8 cellular contexts compared by ENCODE assay signal in the genomic region with DNA sequence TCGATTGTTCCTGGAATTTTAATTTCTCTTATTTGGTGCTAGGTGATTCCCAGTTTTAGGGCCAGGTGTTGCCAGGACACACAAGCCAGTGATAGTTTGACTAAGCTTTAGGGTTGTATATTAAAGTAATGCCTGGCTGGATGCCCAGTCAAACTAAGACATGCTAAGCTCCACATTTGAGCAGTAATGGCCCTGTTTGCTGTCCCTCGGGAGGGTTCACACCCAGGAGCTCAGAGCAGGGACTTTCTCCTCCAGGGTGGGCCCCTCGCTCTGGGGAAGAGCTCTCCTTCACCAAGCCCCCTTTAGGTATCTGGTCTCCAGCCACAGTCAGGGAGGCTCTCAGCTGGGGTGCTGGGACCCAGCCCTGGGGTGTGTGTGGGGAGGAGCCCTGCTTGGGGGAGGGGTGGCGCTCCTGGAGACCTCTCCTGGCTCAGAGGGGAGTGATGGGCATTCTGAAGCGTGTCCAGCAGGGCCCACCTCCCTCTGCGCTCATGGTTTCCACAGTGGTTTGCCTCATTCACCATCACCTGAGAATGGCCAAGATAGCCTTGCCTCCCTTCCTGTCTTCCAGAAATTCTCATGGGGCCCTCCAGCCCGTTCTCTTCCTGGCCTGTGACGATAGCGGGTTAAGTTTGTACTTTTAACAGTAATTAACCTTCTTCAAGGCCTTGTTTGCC. TPM values are rescaled to one million over a fixed set of nuclear protein-coding genes. Genes with fewer than 3 reads are reported as not detected.
DNase-seq lines count a peak whose midpoint lies in the region; ATAC-seq and TF ChIP-seq lines count a peak whose summit lies in the region.

No MANE protein-coding gene starts in this region.

- BruUV-seq in A673 (replicated peaks; lab: Mats Ljungman, UMichigan) = no TSS peak

- no peaks in the 10 kb centered on the region for H3K27me3 Mint-ChIP-seq in effector memory CD8-positive, alpha-beta T cell

- no peak for ATAC-seq in effector memory CD8-positive, alpha-beta T cell (replicated peaks)
- no peak for ATAC-seq in GM18909 (IDR thresholded peaks at IDR 0.05; ENCODE audit: poor library complexity, unreplicated experiment)

- no peak for TF ChIP-seq CTCF in A673 (conservative IDR thresholded peaks at IDR 0.05; ENCODE audit: low read depth, low read length)
- TF ChIP-seq CTCF in GM10248 (IDR thresholded peaks at IDR 0.05; ENCODE audit: control extremely low read depth, extremely low read depth, low read depth, missing control alignments) = no peak
- no peak for TF ChIP-seq CTCF in brain microvascular endothelial cell (IDR thresholded peaks at IDR 0.05; ENCODE audit: low read depth, low read length, missing control alignments)

- peaks cover 54% of the 10 kb centered on the region for H3K4me1 ChIP-seq in A673 (ENCODE audit: insufficient read depth, low read length, poor library complexity, severe bottlenecking)

- H3K27ac ChIP-seq in A673 (ENCODE audit: low read depth, low read length, poor library complexity, severe bottlenecking) (no peak overlapping the region), brain microvascular endothelial cell (no peak overlapping the region), caudate nucleus (ENCODE audit: low read depth, low read length) (no peak overlapping the region)

- in situ Hi-C loops in brain microvascular endothelial cell (cut with HindIII; ENCODE audit: low pct_ligation_motif_present, low sequenced_read_pairs) = no loop called here

- H3K36me3 ChIP-seq in A673 (ENCODE audit: insufficient read depth, low read length, poor library complexity, severe bottlenecking) = no peaks in the 10 kb centered on the region
- no peaks in the 10 kb centered on the region for H3K36me3 ChIP-seq in brain microvascular endothelial cell (replicated peaks)

- H3K4me3 ChIP-seq in A673 (ENCODE audit: low read depth, low read length, poor library complexity, severe bottlenecking) (no peak overlapping the region), brain microvascular endothelial cell (ENCODE audit: low read depth, low read length) (no peak overlapping the region)

- intact Hi-C loops in A673 (cut with micrococcal nuclease; ENCODE audit: unreplicated experiment) = no loop called here

- POLR2A ChIA-PET in A673 (lab: Charles Lee; ENCODE audit: low non-redundant PET) (no interaction called here), GM10248 (lab: Yijun Ruan, JAX) (interaction anchor here (0.7 to 3.9 kb wide), 5 partner anchors 8 to 65 kb away, joined by 3 to 16 read pairs (median 5); no protein-coding TSS in a partner anchor)

- H3K36me3 Mint-ChIP-seq in effector memory CD8-positive, alpha-beta T cell (ENCODE audit: insufficient read depth) = peaks cover 23% of the 10 kb centered on the region

- DNase-seq in A673 (ENCODE audit: low spot score) (peak; percentile 88), GM10248 (ENCODE audit: extremely low spot score) (peak; percentile 55), M059J (ENCODE audit: low read depth) (peak; percentile 44), brain microvascular endothelial cell (no peak), caudate nucleus (lab: John Stamatoyannopoulos, UW) (no peak), HCEC 1CT (no peak)
- no peak for DNase-seq in effector memory CD8-positive, alpha-beta T cell

- H3K4me3 Mint-ChIP-seq in effector memory CD8-positive, alpha-beta T cell = peak overlapping the region in 1 of 2 donors; percentile 48

- CTCF ChIA-PET in A673 (lab: Charles Lee) (no interaction called here), GM10248 (lab: Yijun Ruan, JAX) (interaction anchor here (0.8 to 3.3 kb wide), 5 partner anchors 10 to 17 kb away, joined by 4 to 35 read pairs (median 5); no protein-coding TSS in a partner anchor)

- H3K27me3 ChIP-seq in A673 (replicated peaks; ENCODE audit: insufficient read depth, low read depth, low read length, poor library complexity) (no peaks in the 10 kb centered on the region), brain microvascular endothelial cell (replicated peaks) (no peaks in the 10 kb centered on the region)

- peak overlapping the region; percentile 93 to 96 for H3K27ac Mint-ChIP-seq in effector memory CD8-positive, alpha-beta T cell

- no peaks in the 10 kb centered on the region for H3K9me3 Mint-ChIP-seq in effector memory CD8-positive, alpha-beta T cell

- H3K4me1 Mint-ChIP-seq in effector memory CD8-positive, alpha-beta T cell (ENCODE audit: low read depth in 2 of 2) = peaks cover 88 to 96% of the 10 kb centered on the region in 2 donors

- H3K9me3 ChIP-seq in A673 (ENCODE audit: low read depth, low read length, poor library complexity, severe bottlenecking) = no peaks in the 10 kb centered on the region

RNA-seq across cellular contexts. Expression of a gene that starts 31.7 kb away (rescaled TPM):
- total RNA-seq in A673 (2021) = 33.5 and 39.9 TPM in 2 replicates
- total RNA-seq in M059J (2014; rRNA removed; shearing (Covaris generic)) = 10.2 and 14.3 TPM in 2 replicates

Comparison
In these comparisons a context has a peak if more than half of its experiments do, and no peak if none do; other contexts are left out.
1. DNase-seq: peak in A673 (single experiment), GM10248 (single experiment) and M059J (single experiment); none in effector memory CD8-positive, alpha-beta T cell (0 of 3), brain microvascular endothelial cell (single experiment), caudate nucleus (0 of 61) and HCEC 1CT (single experiment).